20 cellular contexts compared by ENCODE assay signal in the genomic region with DNA sequence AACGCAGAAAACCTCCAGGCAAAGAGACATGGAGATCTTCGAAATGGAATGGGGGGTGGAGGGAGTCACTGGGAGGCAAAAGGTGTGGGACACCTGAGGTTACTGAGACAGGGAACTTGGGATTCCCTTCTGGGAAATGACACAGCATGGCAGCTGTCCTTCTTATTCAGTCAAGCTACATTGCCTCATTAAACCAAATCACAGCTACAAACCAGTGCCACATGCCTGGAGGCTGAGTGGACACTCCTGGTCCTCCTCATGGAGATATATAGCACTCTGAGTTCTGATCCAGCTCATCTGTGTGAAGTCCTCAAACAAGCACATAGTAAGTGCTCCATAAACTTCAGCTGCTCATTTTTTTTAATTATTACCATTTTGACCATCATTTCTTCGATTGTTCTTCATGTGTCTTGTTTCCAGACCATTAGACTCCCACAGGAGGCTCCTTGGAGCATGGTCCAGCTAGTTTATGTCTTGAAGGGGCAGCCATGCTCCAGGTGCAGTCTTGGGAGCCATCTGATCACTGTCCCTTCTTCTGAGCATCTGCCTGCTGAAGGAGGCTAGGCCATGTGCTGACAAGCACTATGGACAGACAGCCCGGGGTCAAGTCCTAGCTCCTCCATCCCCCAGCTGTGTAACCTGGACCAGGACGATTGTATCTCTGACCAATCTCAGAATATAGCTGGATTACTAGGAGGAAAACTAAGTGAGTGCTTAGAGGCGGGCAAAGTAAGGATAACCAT. TPM values are rescaled to one million over a fixed set of nuclear protein-coding genes. Genes with fewer than 3 reads are reported as not detected.
A peak's percentile ranks its signal among the peaks of the same experiment; 100 is the strongest.
DNase-seq lines count a peak whose midpoint lies in the region; ATAC-seq and TF ChIP-seq lines count a peak whose summit lies in the region.
"Had no signal": no experiment of that assay in that cellular context is flagged by ENCODE, and none has a peak within 500 bp of the region (broad histone marks: within the 10 kb centered on the region; RNA-seq: fewer than 3 reads in every experiment).

No MANE protein-coding gene starts in this region.

- H3K9me3 ChIP-seq in breast epithelium = no peaks in the 10 kb centered on the region
- H3K9me3 ChIP-seq: heart right ventricle, vagina had no signal

- no peak for TF ChIP-seq POLR2A in breast epithelium (IDR thresholded peaks at IDR 0.05)

- CTCF ChIA-PET in MCF 10A (lab: Yijun Ruan, JAX) = interaction anchor here (0.5 to 3.8 kb wide), 10 partner anchors 9 to 408 kb away, joined by 3 to 51 read pairs (median 5); no protein-coding TSS in a partner anchor

- POLR2A ChIA-PET in MCF 10A (lab: Yijun Ruan, JAX) = no interaction called here

- H3K9me3 Mint-ChIP-seq in MCF 10A (ENCODE audit: unreplicated experiment) (no peaks in the 10 kb centered on the region), type B pancreatic cell (no peaks in the 10 kb centered on the region)
- no peaks in the 10 kb centered on the region for H3K9me3 Mint-ChIP-seq in activated T-helper 17 cell treated with anti-CD3 and anti-CD28 coated beads, Interleukin-2, amount 50 U/mL, for 72 hours
- H3K9me3 Mint-ChIP-seq: neural crest cell; T-helper 1 cell treated with Interleukin-12 subunit alpha and Interleukin-12 subunit beta and Interleukin-4 antibody, amounts not matched to agents 30 μg/mL and 1 μg/mL, for 36 hours had no signal

- DNase-seq in breast epithelium (ENCODE audit: low spot score in 2 of 2) (no peak), MCF 10A (ENCODE audit: unreplicated experiment) (no peak), myocyte (ENCODE audit: low read depth) (peak; percentile 54), type B pancreatic cell (ENCODE audit: extremely low spot score, unreplicated experiment) (no peak), NCI-H1092 (lab: John Stamatoyannopoulos, UW) (no peak), amniotic stem cell (lab: John Stamatoyannopoulos, UW) (no peak), COLO668 (lab: John Stamatoyannopoulos, UW; ENCODE audit: unreplicated experiment) (no peak)
- DNase-seq: activated CD4-positive, CD25-positive, alpha-beta regulatory T cell; activated naive CD4-positive, alpha-beta T cell treated with anti-CD3 and anti-CD28 coated beads, Interleukin-2, amount 50 U/mL, for 16 hours; effector CD8-positive, alpha-beta T cell; mesendoderm; NCI-H1694 treated with DMSO at 0.1 percent for 48 hours; SIG-M5 had no signal

- peaks cover 6% of the 10 kb centered on the region for H3K36me3 Mint-ChIP-seq in MCF 10A (ENCODE audit: insufficient read depth, unreplicated experiment)
- H3K36me3 Mint-ChIP-seq in activated T-helper 17 cell treated with anti-CD3 and anti-CD28 coated beads, Interleukin-2, amount 50 U/mL, for 72 hours (ENCODE audit: low read depth) = no peaks in the 10 kb centered on the region
- H3K36me3 Mint-ChIP-seq in type B pancreatic cell = no peaks in the 10 kb centered on the region

- H3K27ac Mint-ChIP-seq in MCF 10A (ENCODE audit: low read depth, unreplicated experiment) (no peak overlapping the region), type B pancreatic cell (peak overlapping the region; percentile 74)
- H3K27ac Mint-ChIP-seq in activated T-helper 17 cell treated with anti-CD3 and anti-CD28 coated beads, Interleukin-2, amount 50 U/mL, for 72 hours = peak overlapping the region; percentile 34
- H3K27ac Mint-ChIP-seq: T-helper 1 cell treated with Interleukin-12 subunit alpha and Interleukin-12 subunit beta and Interleukin-4 antibody, amounts not matched to agents 30 μg/mL and 1 μg/mL, for 36 hours had no signal

- H3K27me3 ChIP-seq in breast epithelium = no peaks in the 10 kb centered on the region
- H3K27me3 ChIP-seq: heart right ventricle, vagina had no signal

- TF ChIP-seq CTCF in breast epithelium (IDR thresholded peaks at IDR 0.05) (no peak), MCF 10A (IDR thresholded peaks at IDR 0.05; ENCODE audit: unreplicated experiment) (no peak), type B pancreatic cell (conservative IDR thresholded peaks at IDR 0.05) (no peak)

- H3K4me1 ChIP-seq in breast epithelium = no peaks in the 10 kb centered on the region

- intact Hi-C loops in breast epithelium (cut with DNase I; ENCODE audit: low total_unique reads) (no loop called here), MCF 10A (cut with micrococcal nuclease) (no loop called here)

- H3K27ac ChIP-seq in breast epithelium = peak overlapping the region; percentile 4 to 29
- H3K27ac ChIP-seq: heart right ventricle, vagina had no signal

- no peak overlapping the region for H3K4me3 Mint-ChIP-seq in MCF 10A (ENCODE audit: unreplicated experiment)
- H3K4me3 Mint-ChIP-seq in activated T-helper 17 cell treated with anti-CD3 and anti-CD28 coated beads, Interleukin-2, amount 50 U/mL, for 72 hours = no peak overlapping the region
- peak overlapping the region; percentile 41 for H3K4me3 Mint-ChIP-seq in type B pancreatic cell
- H3K4me3 Mint-ChIP-seq: neural crest cell; T-helper 1 cell treated with Interleukin-12 subunit alpha and Interleukin-12 subunit beta and Interleukin-4 antibody, amounts not matched to agents 30 μg/mL and 1 μg/mL, for 36 hours had no signal

- ATAC-seq in activated T-helper 17 cell treated with anti-CD3 and anti-CD28 coated beads, Interleukin-2, amount 50 U/mL, for 72 hours (replicated peaks) = no peak

- H3K27me3 Mint-ChIP-seq in MCF 10A (ENCODE audit: insufficient read depth, unreplicated experiment) = peaks cover 53% of the 10 kb centered on the region
- peaks cover 7% of the 10 kb centered on the region for H3K27me3 Mint-ChIP-seq in activated T-helper 17 cell treated with anti-CD3 and anti-CD28 coated beads, Interleukin-2, amount 50 U/mL, for 72 hours
- peaks cover 23% of the 10 kb centered on the region for H3K27me3 Mint-ChIP-seq in type B pancreatic cell

- no peak overlapping the region for H3K4me3 ChIP-seq in breast epithelium
- H3K4me3 ChIP-seq: heart right ventricle, vagina had no signal

- H3K4me1 Mint-ChIP-seq in MCF 10A (ENCODE audit: insufficient read depth, unreplicated experiment) (no peaks in the 10 kb centered on the region), type B pancreatic cell (ENCODE audit: unreplicated experiment) (peaks cover 26% of the 10 kb centered on the region)
- H3K4me1 Mint-ChIP-seq in activated T-helper 17 cell treated with anti-CD3 and anti-CD28 coated beads, Interleukin-2, amount 50 U/mL, for 72 hours = no peaks in the 10 kb centered on the region

- no TSS peak for BruUV-seq in MCF 10A (replicated peaks; lab: Mats Ljungman, UMichigan)

- H3K36me3 ChIP-seq in breast epithelium = no peaks in the 10 kb centered on the region
- H3K36me3 ChIP-seq: vagina had no signal

RNA-seq across cellular contexts. Expression of gene FXYD2, which starts 9.7 kb away (rescaled TPM):
- 1 to 10 TPM in 2 of 3 donors, under 1 TPM in 1; 0.66 to 2.0 (median 1.3) TPM for total RNA-seq in breast epithelium
- not detected in 2 replicates for total RNA-seq in MCF 10A (2022)
- total RNA-seq in activated T-helper 17 cell treated with anti-CD3 and anti-CD28 coated beads, Interleukin-2, amount 50 U/mL, for 72 hours = 1 to 10 TPM in 1 of 2 donors, not detected in 1; 1.4 TPM
- total RNA-seq in myocyte = not detected in 2 replicates
- polyA plus RNA-seq in myocyte (2012) = not detected
- 40.8 and 57.5 TPM in 2 replicates for total RNA-seq in type B pancreatic cell (ENCODE audit: low replicate concordance)
- polyA plus RNA-seq: keratinocyte had no signal

RNA-seq across cellular contexts. Expression of gene DSCAML1, which starts 37.2 kb away (rescaled TPM):
- total RNA-seq in breast epithelium (1 to 10 TPM in 1 of 3 donors, under 1 TPM in 2; 0.33 to 1.8 (median 0.64) TPM), MCF 10A (2022) (not detected in 2 replicates), myocyte (not detected in 2 replicates), type B pancreatic cell (ENCODE audit: low replicate concordance) (5.8 and 9.8 TPM in 2 replicates)
- total RNA-seq in activated T-helper 17 cell treated with anti-CD3 and anti-CD28 coated beads, Interleukin-2, amount 50 U/mL, for 72 hours = 1 to 10 TPM in 1 of 2 donors, not detected in 1; 2.8 TPM
- polyA plus RNA-seq in myocyte (2012) = not detected
- total RNA-seq: fibroblast of lung had no signal
- polyA plus RNA-seq: fibroblast of lung, keratinocyte had no signal

RNA-seq across cellular contexts. Expression of gene FXYD6, which starts 42.2 kb away (rescaled TPM):
- total RNA-seq in breast epithelium = 10 to 100 TPM; 16.0 to 25.0 (median 20.3) TPM
- not detected in 2 replicates for total RNA-seq in MCF 10A (2022)
- under 1 TPM in 1 of 2 donors, not detected in 1; 0.19 TPM for total RNA-seq in activated T-helper 17 cell treated with anti-CD3 and anti-CD28 coated beads, Interleukin-2, amount 50 U/mL, for 72 hours
- total RNA-seq in myocyte = 1.7 and 3.1 TPM in 2 replicates
- 3.5 TPM for polyA plus RNA-seq in myocyte (2012)
- 22.9 and 66.6 TPM in 2 replicates for total RNA-seq in type B pancreatic cell (ENCODE audit: low replicate concordance)
- polyA plus RNA-seq: keratinocyte had no signal

Comparison
In these comparisons a context has a peak if more than half of its experiments do, and no peak if none do; other contexts are left out.
1. RNA of gene FXYD2, which starts 9.7 kb away (total RNA-seq): 40.8 to 57.5 TPM in type B pancreatic cell; 1.4 TPM in activated T-helper 17 cell treated with anti-CD3 and anti-CD28 coated beads, Interleukin-2, amount 50 U/mL, for 72 hours, 0.66 to 2.0 TPM in breast epithelium, not detected in myocyte and not detected in MCF 10A; every median in the first group is over 10 times any median in the second.